18 cellular contexts compared by ENCODE assay signal in the genomic region with DNA sequence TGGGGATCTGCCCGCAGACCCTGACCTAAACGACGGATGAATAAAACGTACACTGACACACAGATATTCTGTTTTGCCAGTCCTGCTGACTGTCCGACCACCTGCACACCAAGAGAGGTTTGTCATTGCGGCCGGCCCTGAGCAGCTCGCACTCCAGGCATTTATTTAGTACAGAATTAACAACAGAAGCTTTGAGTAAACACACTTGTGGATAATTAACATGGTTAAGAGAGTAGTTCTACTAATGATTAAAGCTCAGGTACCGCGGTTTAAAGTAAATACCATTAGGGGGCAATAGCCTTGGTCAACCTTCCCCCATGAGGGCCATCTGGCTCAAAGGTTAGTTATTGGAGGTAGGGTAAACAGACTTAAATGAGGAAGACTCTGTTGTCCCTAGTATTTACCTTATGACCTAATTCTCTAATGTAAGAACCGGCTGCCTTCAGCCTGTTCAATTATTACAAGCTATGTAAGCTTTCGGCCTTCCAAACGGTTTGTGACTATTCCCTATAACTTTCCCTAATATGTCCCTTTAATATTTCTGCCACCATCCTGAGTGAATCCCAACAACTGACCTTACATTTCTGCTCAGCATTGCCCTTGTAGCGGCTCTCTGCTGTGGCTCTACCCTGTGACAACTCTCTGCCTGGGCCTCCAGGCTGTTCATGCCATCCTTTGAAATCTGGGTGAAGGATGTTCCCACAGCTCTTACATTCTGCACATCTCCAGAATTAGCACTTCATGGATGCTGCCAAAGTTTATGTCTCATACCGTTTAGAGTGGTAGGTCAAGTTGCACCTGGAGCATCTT. TPM values are rescaled to one million over a fixed set of nuclear protein-coding genes. Genes with fewer than 3 reads are reported as not detected.
DNase-seq lines count a peak whose midpoint lies in the region; ATAC-seq, FAIRE-seq and TF ChIP-seq lines count a peak whose summit lies in the region.
"Had no signal": no experiment of that assay in that cellular context is flagged by ENCODE, and none has a peak within 500 bp of the region (broad histone marks: within the 10 kb centered on the region; RNA-seq: fewer than 3 reads in every experiment).

No MANE protein-coding gene starts in this region.

- no peak for TF ChIP-seq POLR2A in A549 (IDR thresholded peaks at IDR 0.05; ENCODE audit: low read length)
- TF ChIP-seq POLR2A in right lobe of liver (IDR thresholded peaks at IDR 0.05): no peak

- FAIRE-seq in A549 (lab: Jason Lieb, UNC): no peak
- FAIRE-seq: GM12878 had no signal

- no peak overlapping the region for H2AFZ ChIP-seq in GM23248
- H2AFZ ChIP-seq: neural progenitor cell had no signal

- TF ChIP-seq RAD21 in A549 (conservative IDR thresholded peaks at IDR 0.05 in 1 of 2, IDR thresholded peaks at IDR 0.05 in 1 of 2): no peak

- H3K4me1 ChIP-seq in A549: no peaks in the 10 kb centered on the region
- peaks cover 0 to 16% (median 0%) of the 10 kb centered on the region in 4 donors for H3K4me1 ChIP-seq in right lobe of liver
- H3K4me1 ChIP-seq in GM23248 (ENCODE audit: insufficient read depth): no peaks in the 10 kb centered on the region
- H3K4me1 ChIP-seq in tibial artery: no peaks in the 10 kb centered on the region
- H3K4me1 ChIP-seq: neural progenitor cell, vagina had no signal

- no peaks in the 10 kb centered on the region for H3K9me2 ChIP-seq in GM23248 (ENCODE audit: insufficient read depth)

- H3K9me3 ChIP-seq in A549 (no peaks in the 10 kb centered on the region), right lobe of liver (no peaks in the 10 kb centered on the region), GM23248 (ENCODE audit: low read depth) (no peaks in the 10 kb centered on the region), tibial artery (no peaks in the 10 kb centered on the region)
- H3K9me3 ChIP-seq: vagina had no signal

- in situ Hi-C loops in GM23248 (cut with MboI): no loop called here

- no peak for TF ChIP-seq CTCF in A549 (IDR thresholded peaks at IDR 0.05)
- TF ChIP-seq CTCF in right lobe of liver (IDR thresholded peaks at IDR 0.05): no peak
- TF ChIP-seq CTCF in tibial artery (IDR thresholded peaks at IDR 0.05): no peak

- H3K79me2 ChIP-seq in GM23248 (ENCODE audit: insufficient read depth): no peaks in the 10 kb centered on the region

- no peaks in the 10 kb centered on the region for H4K20me1 ChIP-seq in GM23248 (ENCODE audit: insufficient read depth)

- CTCF ChIA-PET in A549 (lab: Yijun Ruan, JAX): interaction anchor here (0.6 to 1.1 kb wide), 2 partner anchors 32 to 207 kb away, joined by 3 to 4 read pairs; no protein-coding TSS in a partner anchor

- no peaks in the 10 kb centered on the region for H3F3A ChIP-seq in GM23248 (ENCODE audit: insufficient read depth)

- H3K9ac ChIP-seq in GM23248: no peak overlapping the region
- H3K9ac ChIP-seq: neural progenitor cell had no signal

- H3K36me3 ChIP-seq in right lobe of liver (no peaks in the 10 kb centered on the region), GM23248 (ENCODE audit: low read depth) (no peaks in the 10 kb centered on the region), tibial artery (no peaks in the 10 kb centered on the region)
- H3K36me3 ChIP-seq: neural progenitor cell, vagina had no signal

- POLR2A ChIA-PET in A549 (lab: Yijun Ruan, JAX): no interaction called here

- intact Hi-C loops in right lobe of liver (cut with DNase I) (no loop called here), tibial artery (cut with DNase I; ENCODE audit: low total_unique reads) (no loop called here)

- no peak overlapping the region for H3K27ac ChIP-seq in A549
- H3K27ac ChIP-seq in right lobe of liver: peak overlapping the region in 1 of 3 donors; percentile 24
- H3K27ac ChIP-seq in GM23248: no peak overlapping the region
- H3K27ac ChIP-seq in tibial artery: no peak overlapping the region
- H3K27ac ChIP-seq: C4-2B, neural progenitor cell, RWPE1, vagina had no signal

- 40% methylated on average over 15 of the region's 15 CpGs for WGBS in A549 (ENCODE audit: missing lambda C conversion rate)
- 45% methylated on average over 8 of the region's 15 CpGs for WGBS in right lobe of liver (ENCODE audit: insufficient coverage, low coverage, low lambda C conversion rate, missing lambda C conversion rate)
- WGBS in GM23248 (ENCODE audit: low coverage in 1 of 2, low lambda C conversion rate in 2 of 2, missing lambda C conversion rate in 2 of 2), 2 experiments: 83 to 87% methylated on average over 11 to 13 of the region's 15 CpGs

- DNase-seq in A549 (ENCODE audit: low read depth in 1 of 2, low spot score in 1 of 2): no peak
- DNase-seq in NCI-H1417 (lab: John Stamatoyannopoulos, UW): peak in 2 of 3 experiments; percentile 54 to 86
- peak; percentile 55 for DNase-seq in SW480 (ENCODE audit: low spot score)
- peak in 1 of 3 donors; percentile 45 for DNase-seq in right lobe of liver
- no peak for DNase-seq in GM23248
- DNase-seq in activated effector memory CD4-positive, alpha-beta T cell treated with anti-CD3 and anti-CD28 coated beads, Interleukin-2, amount 50 U/mL, for 16 hours: no peak
- DNase-seq in stimulated activated CD4-positive, alpha-beta T cell treated with anti-CD3 and anti-CD28 coated beads, Interleukin-2, amount 100 ng/mL, for 24 hours: no peak
- DNase-seq in tibial artery: no peak
- DNase-seq: activated CD4-positive, alpha-beta T cell treated with anti-CD3 and anti-CD28 coated beads for 1 hour; DMS 273 treated with DMSO at 0.1 percent for 48 hours; erythroblast; Karpas-422; stimulated activated CD8-positive, alpha-beta memory T cell treated with anti-CD3 and anti-CD28 coated beads, Interleukin-4, amount 100 ng/mL, for 48 hours had no signal

- H3K27me3 ChIP-seq in right lobe of liver (no peaks in the 10 kb centered on the region), GM23248 (replicated peaks; ENCODE audit: insufficient read depth) (no peaks in the 10 kb centered on the region), tibial artery (no peaks in the 10 kb centered on the region)
- H3K27me3 ChIP-seq: neural progenitor cell, vagina had no signal

- no peak for ATAC-seq in A549
- peak; percentile 62 to 82 (median 71) for ATAC-seq in right lobe of liver
- ATAC-seq: GM12878 had no signal

- H3K4me3 ChIP-seq in A549: no peak overlapping the region
- no peak overlapping the region for H3K4me3 ChIP-seq in right lobe of liver
- H3K4me3 ChIP-seq in GM23248: no peak overlapping the region
- H3K4me3 ChIP-seq in tibial artery: no peak overlapping the region
- H3K4me3 ChIP-seq: GM12878, neural progenitor cell, vagina had no signal

- peak overlapping the region; percentile 28; the same call in 1 of the 3 replicates for H3K4me2 ChIP-seq in A549
- H3K4me2 ChIP-seq in GM23248 (ENCODE audit: unreplicated experiment): no peak overlapping the region
- H3K4me2 ChIP-seq: neural progenitor cell had no signal

- TF ChIP-seq EP300 in A549 (IDR thresholded peaks at IDR 0.05): no peak

TF ChIP-seq in A549, 52 proteins besides CTCF, POLR2A, EP300 and RAD21:
- TF ChIP-seq, protein P1, sequence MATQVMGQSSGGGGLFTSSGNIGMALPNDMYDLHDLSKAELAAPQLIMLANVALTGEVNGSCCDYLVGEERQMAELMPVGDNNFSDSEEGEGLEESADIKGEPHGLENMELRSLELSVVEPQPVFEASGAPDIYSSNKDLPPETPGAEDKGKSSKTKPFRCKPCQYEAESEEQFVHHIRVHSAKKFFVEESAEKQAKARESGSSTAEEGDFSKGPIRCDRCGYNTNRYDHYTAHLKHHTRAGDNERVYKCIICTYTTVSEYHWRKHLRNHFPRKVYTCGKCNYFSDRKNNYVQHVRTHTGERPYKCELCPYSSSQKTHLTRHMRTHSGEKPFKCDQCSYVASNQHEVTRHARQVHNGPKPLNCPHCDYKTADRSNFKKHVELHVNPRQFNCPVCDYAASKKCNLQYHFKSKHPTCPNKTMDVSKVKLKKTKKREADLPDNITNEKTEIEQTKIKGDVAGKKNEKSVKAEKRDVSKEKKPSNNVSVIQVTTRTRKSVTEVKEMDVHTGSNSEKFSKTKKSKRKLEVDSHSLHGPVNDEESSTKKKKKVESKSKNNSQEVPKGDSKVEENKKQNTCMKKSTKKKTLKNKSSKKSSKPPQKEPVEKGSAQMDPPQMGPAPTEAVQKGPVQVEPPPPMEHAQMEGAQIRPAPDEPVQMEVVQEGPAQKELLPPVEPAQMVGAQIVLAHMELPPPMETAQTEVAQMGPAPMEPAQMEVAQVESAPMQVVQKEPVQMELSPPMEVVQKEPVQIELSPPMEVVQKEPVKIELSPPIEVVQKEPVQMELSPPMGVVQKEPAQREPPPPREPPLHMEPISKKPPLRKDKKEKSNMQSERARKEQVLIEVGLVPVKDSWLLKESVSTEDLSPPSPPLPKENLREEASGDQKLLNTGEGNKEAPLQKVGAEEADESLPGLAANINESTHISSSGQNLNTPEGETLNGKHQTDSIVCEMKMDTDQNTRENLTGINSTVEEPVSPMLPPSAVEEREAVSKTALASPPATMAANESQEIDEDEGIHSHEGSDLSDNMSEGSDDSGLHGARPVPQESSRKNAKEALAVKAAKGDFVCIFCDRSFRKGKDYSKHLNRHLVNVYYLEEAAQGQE (IDR thresholded peaks at IDR 0.05): no peak
- no peak for TF ChIP-seq HEYL (CRISPR knock-in tag; IDR thresholded peaks at IDR 0.05)
- TF ChIP-seq SREBF2 (IDR thresholded peaks at IDR 0.05): no peak
- TF ChIP-seq FOXS1 (CRISPR knock-in tag; IDR thresholded peaks at IDR 0.05): no peak
TF ChIP-seq in A549: peak in this region for 0.

RNA-seq across cellular contexts. Expression of a gene that starts 46.9 kb away (rescaled TPM):
- polyA plus RNA-seq in A549 (2011; rRNA removed) (0.79 and 1.0 TPM in 2 replicates), A549 (2017; fragmentation: RNase III; extraction: RNeasy Plus Mini Kit Qiagen cat#74134 plus additional on column Dnase treatment) (0.71 to 1.1 TPM (median 0.88 TPM) in 3 replicates), GM23248 (2016; fragmentation: Nextera tagmentation; extraction: Ambion mirVana) (not detected in 2 replicates)
- polyA plus RNA-seq in A549 (2012; cell fraction: cytosol; rRNA removed): 0.05 TPM in 2 replicates
- 0.05 and 0.06 TPM in 2 replicates for polyA plus RNA-seq in A549 (2012; cell fraction: nucleus; rRNA removed)
- 0.37 and 0.44 TPM in 2 replicates for polyA minus RNA-seq in A549 (2011; rRNA and poly(A)+ RNA removed)
- total RNA-seq in right lobe of liver: 1 to 10 TPM; 1.1 to 2.9 (median 2.4) TPM
- total RNA-seq in GM23248 (2014; rRNA removed; shearing (Covaris generic)): not detected in 2 replicates

Comparison
In these comparisons a context has a peak if more than half of its experiments do, and no peak if none do; other contexts are left out.
1. ATAC-seq: peak in right lobe of liver (4 of 4); none in A549 (0 of 2).
2. DNase-seq: peak in NCI-H1417 (2 of 3) and SW480 (single experiment); none in A549 (0 of 2), GM23248 (single experiment), activated effector memory CD4-positive, alpha-beta T cell treated with anti-CD3 and anti-CD28 coated beads, Interleukin-2, amount 50 U/mL, for 16 hours (single experiment), stimulated activated CD4-positive, alpha-beta T cell treated with anti-CD3 and anti-CD28 coated beads, Interleukin-2, amount 100 ng/mL, for 24 hours (0 of 2) and tibial artery (0 of 2).